In the genomic region with DNA sequence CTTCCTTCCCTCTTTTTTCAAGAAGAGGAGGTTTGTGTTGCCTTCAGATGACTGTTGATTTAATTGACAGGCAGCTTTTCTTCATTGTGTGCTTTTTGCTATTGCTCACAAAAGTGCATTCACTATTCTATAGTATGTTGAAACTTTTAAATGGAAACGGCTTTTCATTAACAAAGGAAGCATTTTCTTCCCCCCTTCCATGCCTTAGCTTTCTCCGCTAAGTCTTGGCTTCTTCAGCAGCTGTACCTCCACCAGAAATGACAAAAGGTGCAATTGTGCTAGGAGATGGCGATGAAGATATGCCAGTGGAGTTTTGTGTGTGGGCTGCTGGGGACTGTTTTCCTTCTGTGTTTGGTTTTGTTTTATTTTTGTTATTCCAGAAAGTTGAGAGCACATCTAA, we compare ENCODE assay signal across 18 cellular contexts. TPM values are rescaled to one million over a fixed set of nuclear protein-coding genes. Genes with fewer than 3 reads are reported as not detected.
DNase-seq lines count a peak whose midpoint lies in the region; ATAC-seq and TF ChIP-seq lines count a peak whose summit lies in the region.
"Had no signal": no experiment of that assay in that cellular context is flagged by ENCODE, and none has a peak within 500 bp of the region (broad histone marks: within the 10 kb centered on the region; RNA-seq: fewer than 3 reads in every experiment).

No MANE protein-coding gene starts in this region.

- H3K27me3 ChIP-seq in endodermal cell (ENCODE audit: control insufficient read depth, insufficient read depth, low read length, poor library complexity, severe bottlenecking) (no peaks in the 10 kb centered on the region), vagina (no peaks in the 10 kb centered on the region)

- CTCF ChIA-PET in activated CD8-positive, alpha-beta memory T cell treated with anti-CD3 and anti-CD28 coated beads, Interleukin-2, amount 10 ng/mL, durations not matched to agents 7 days and 5 days (lab: Charles Lee): interaction anchor here (0.8 to 1.5 kb wide), 4 partner anchors 18 to 97 kb away, joined by 3 read pairs; a partner anchor contains a TSS

- TF ChIP-seq CTCF in endodermal cell (conservative IDR thresholded peaks at IDR 0.05): no peak
- no peak for TF ChIP-seq CTCF in nephron progenitor cell (IDR thresholded peaks at IDR 0.05)
- no peak for TF ChIP-seq CTCF in vagina (IDR thresholded peaks at IDR 0.05)

- no peaks in the 10 kb centered on the region for H3K27me3 Mint-ChIP-seq in activated CD8-positive, alpha-beta memory T cell treated with anti-CD3 and anti-CD28 coated beads, Interleukin-2, amount 10 ng/mL, durations not matched to agents 7 days and 5 days
- no peaks in the 10 kb centered on the region for H3K27me3 Mint-ChIP-seq in endodermal cell (ENCODE audit: insufficient read depth)
- no peaks in the 10 kb centered on the region for H3K27me3 Mint-ChIP-seq in nephron progenitor cell (ENCODE audit: low read depth, poor library complexity)
- H3K27me3 Mint-ChIP-seq: stimulated activated naive CD8-positive, alpha-beta T cell treated with anti-CD3 and anti-CD28 coated beads, Interleukin-15, amount 100 ng/mL, for 72 hours had no signal

- peak overlapping the region; percentile 2 for H3K9ac ChIP-seq in endodermal cell (ENCODE audit: extremely low read depth, low read length, poor library complexity, severe bottlenecking)

- DNase-seq in activated CD8-positive, alpha-beta memory T cell treated with anti-CD3 and anti-CD28 coated beads, Interleukin-2, amount 10 ng/mL, durations not matched to agents 7 days and 5 days: no peak
- DNase-seq in activated CD8-positive, alpha-beta memory T cell treated with anti-CD3 and anti-CD28 coated beads, Interleukin-2, amount 50 U/mL, for 4 hours: no peak
- no peak for DNase-seq in endodermal cell
- no peak for DNase-seq in nephron progenitor cell
- DNase-seq in vagina (ENCODE audit: extremely low spot score in 2 of 2): no peak
- no peak for DNase-seq in NCI-H1417 treated with DMSO at 0.1 percent for 48 hours (lab: John Stamatoyannopoulos, UW)
- no peak for DNase-seq in hippocampal formation (lab: John Stamatoyannopoulos, UW)
- no peak for DNase-seq in NCI-H345 treated with DMSO at 0.1 percent for 48 hours (lab: John Stamatoyannopoulos, UW; ENCODE audit: unreplicated experiment)
- DNase-seq: activated CD4-positive, alpha-beta T cell treated with anti-CD3 and anti-CD28 coated beads for 48 hours; activated T-cell treated with anti-CD3 and anti-CD28 coated beads, Interleukin-2, amount 50 U/mL, for 72 hours; GOT3; NCI-H1930; NCI-H526 treated with DMSO at 0.1 percent for 48 hours; stimulated activated naive CD8-positive, alpha-beta T cell treated with anti-CD3 and anti-CD28 coated beads, Interleukin-15, amount 100 ng/mL, for 72 hours had no signal

- peaks cover 27% of the 10 kb centered on the region for H3K4me1 Mint-ChIP-seq in activated CD8-positive, alpha-beta memory T cell treated with anti-CD3 and anti-CD28 coated beads, Interleukin-2, amount 10 ng/mL, durations not matched to agents 7 days and 5 days
- H3K4me1 Mint-ChIP-seq in endodermal cell (peaks cover 43% of the 10 kb centered on the region), nephron progenitor cell (peaks cover 36% of the 10 kb centered on the region)

- no peaks in the 10 kb centered on the region for H3K9me3 Mint-ChIP-seq in activated CD8-positive, alpha-beta memory T cell treated with anti-CD3 and anti-CD28 coated beads, Interleukin-2, amount 10 ng/mL, durations not matched to agents 7 days and 5 days (ENCODE audit: low read depth)
- no peaks in the 10 kb centered on the region for H3K9me3 Mint-ChIP-seq in endodermal cell
- H3K9me3 Mint-ChIP-seq in nephron progenitor cell: no peaks in the 10 kb centered on the region
- H3K9me3 Mint-ChIP-seq: activated T-cell treated with anti-CD3 and anti-CD28 coated beads, Interleukin-2, amount 50 U/mL, for 72 hours; stimulated activated naive CD8-positive, alpha-beta T cell treated with anti-CD3 and anti-CD28 coated beads, Interleukin-15, amount 100 ng/mL, for 72 hours; T-helper 2 cell treated with Interferon-gamma antibody and Interleukin-4, amounts not matched to agents 5 μg/mL and 100 μg/mL, for 36 hours had no signal

- peak overlapping the region; percentile 13 for H3K27ac Mint-ChIP-seq in activated CD8-positive, alpha-beta memory T cell treated with anti-CD3 and anti-CD28 coated beads, Interleukin-2, amount 10 ng/mL, durations not matched to agents 7 days and 5 days
- H3K27ac Mint-ChIP-seq in endodermal cell (peak overlapping the region; percentile 87), nephron progenitor cell (peak overlapping the region; percentile 91)
- H3K27ac Mint-ChIP-seq: stimulated activated naive CD8-positive, alpha-beta T cell treated with anti-CD3 and anti-CD28 coated beads, Interleukin-15, amount 100 ng/mL, for 72 hours; T-helper 2 cell treated with Interferon-gamma antibody and Interleukin-4, amounts not matched to agents 5 μg/mL and 100 μg/mL, for 36 hours had no signal

- H3K4me3 Mint-ChIP-seq in activated CD8-positive, alpha-beta memory T cell treated with anti-CD3 and anti-CD28 coated beads, Interleukin-2, amount 10 ng/mL, durations not matched to agents 7 days and 5 days: no peak overlapping the region
- H3K4me3 Mint-ChIP-seq in endodermal cell (peak overlapping the region; percentile 25), nephron progenitor cell (no peak overlapping the region)
- H3K4me3 Mint-ChIP-seq: T-helper 2 cell treated with Interferon-gamma antibody and Interleukin-4, amounts not matched to agents 5 μg/mL and 100 μg/mL, for 36 hours had no signal

- H3K36me3 ChIP-seq in endodermal cell (ENCODE audit: control insufficient read depth, insufficient read depth, low read length): peaks cover 11% of the 10 kb centered on the region
- no peaks in the 10 kb centered on the region for H3K36me3 ChIP-seq in vagina

- TF ChIP-seq POLR2A in vagina (IDR thresholded peaks at IDR 0.05): no peak

- peak overlapping the region; percentile 63 for H3K4me3 ChIP-seq in endodermal cell (ENCODE audit: low read length)
- no peak overlapping the region for H3K4me3 ChIP-seq in vagina
- H3K4me3 ChIP-seq: A549 had no signal

- H3K4me1 ChIP-seq in endodermal cell (ENCODE audit: control insufficient read depth, insufficient read depth, low read length) (peaks cover 14% of the 10 kb centered on the region), vagina (peaks cover 23% of the 10 kb centered on the region)
- H3K4me1 ChIP-seq: Caco-2 had no signal

- intact Hi-C loops in vagina (cut with DNase I): no loop called here

- peaks cover 11% of the 10 kb centered on the region for H3K36me3 Mint-ChIP-seq in activated CD8-positive, alpha-beta memory T cell treated with anti-CD3 and anti-CD28 coated beads, Interleukin-2, amount 10 ng/mL, durations not matched to agents 7 days and 5 days
- H3K36me3 Mint-ChIP-seq in endodermal cell (ENCODE audit: low read depth) (peaks cover 12% of the 10 kb centered on the region), nephron progenitor cell (ENCODE audit: low read depth) (peaks cover 9% of the 10 kb centered on the region)

- 64% methylated on average over 3 of the region's 3 CpGs; no CpG with 5 or more reads in 1 of the 2 experiments for WGBS in endodermal cell (ENCODE audit: insufficient coverage in 1 of 2, insufficient read length in 1 of 2), 2 experiments

- H3K9me3 ChIP-seq in endodermal cell (ENCODE audit: control insufficient read depth, low read length) (no peaks in the 10 kb centered on the region), vagina (no peaks in the 10 kb centered on the region)
- H3K9me3 ChIP-seq: A549, Caco-2 had no signal

- H3K27ac ChIP-seq in endodermal cell (ENCODE audit: low read depth, low read length): peak overlapping the region; percentile 59
- H3K27ac ChIP-seq in vagina: peak overlapping the region; percentile 77
- H3K27ac ChIP-seq: A549 had no signal

- ATAC-seq in activated CD8-positive, alpha-beta memory T cell treated with anti-CD3 and anti-CD28 coated beads, Interleukin-2, amount 10 ng/mL, durations not matched to agents 7 days and 5 days: no peak
- ATAC-seq: Panc1; stimulated activated naive CD8-positive, alpha-beta T cell treated with anti-CD3 and anti-CD28 coated beads, Interleukin-15, amount 100 ng/mL, for 72 hours had no signal

RNA-seq across cellular contexts. Expression of a gene that starts 52.9 kb away (rescaled TPM):
- total RNA-seq in activated CD8-positive, alpha-beta memory T cell treated with anti-CD3 and anti-CD28 coated beads, Interleukin-2, amount 10 ng/mL, durations not matched to agents 7 days and 5 days: 10 to 100 TPM; 29.5 to 31.2 TPM
- 10 to 100 TPM; 36.2 to 41.9 TPM for total RNA-seq in endodermal cell
- polyA plus RNA-seq in endodermal cell (2013, experiment 1 of 2): 33.5 TPM
- polyA plus RNA-seq in endodermal cell (2013, experiment 2 of 2): 35.1 TPM
- 20.1 TPM for total RNA-seq in vagina

RNA-seq across cellular contexts. Expression of a gene that starts 55.3 kb away (rescaled TPM):
- 1 to 10 TPM in 1 of 2 experiments, under 1 TPM in 1; 0.64 to 1.0 TPM for total RNA-seq in activated CD8-positive, alpha-beta memory T cell treated with anti-CD3 and anti-CD28 coated beads, Interleukin-2, amount 10 ng/mL, durations not matched to agents 7 days and 5 days
- total RNA-seq in endodermal cell (1 to 10 TPM; 2.7 to 2.9 TPM), vagina (126 TPM)
- 2.5 TPM for polyA plus RNA-seq in endodermal cell (2013, experiment 1 of 2)
- 2.2 TPM for polyA plus RNA-seq in endodermal cell (2013, experiment 2 of 2)

Comparison
In these comparisons a context has a peak if more than half of its experiments do, and no peak if none do; other contexts are left out.
1. H3K27ac Mint-ChIP-seq: peak in every context shown above with its lines; median percentile 91 in nephron progenitor cell; 87 in endodermal cell; 13 in activated CD8-positive, alpha-beta memory T cell treated with anti-CD3 and anti-CD28 coated beads, Interleukin-2, amount 10 ng/mL, durations not matched to agents 7 days and 5 days.
2. RNA of a gene that starts 55.3 kb away (total RNA-seq): 126 TPM in vagina (single experiment); 2.7 to 2.9 TPM in endodermal cell and 0.64 to 1.0 TPM in activated CD8-positive, alpha-beta memory T cell treated with anti-CD3 and anti-CD28 coated beads, Interleukin-2, amount 10 ng/mL, durations not matched to agents 7 days and 5 days; every median in the first group is over 10 times any median in the second.